ENCODE assay signal across 15 cellular contexts in genomic region chr14:51540364-51540763, GRCh38.
DNase-seq lines count a peak whose midpoint lies in the region; ATAC-seq, FAIRE-seq and TF ChIP-seq lines count a peak whose summit lies in the region.
"Had no signal": no experiment of that assay in that cellular context is flagged by ENCODE, and none has a peak within 500 bp of the region (broad histone marks: within the 10 kb centered on the region; RNA-seq: fewer than 3 reads in every experiment).

No MANE protein-coding gene starts in this region.

- H3K27me3 ChIP-seq in SJCRH30: no peaks in the 10 kb centered on the region
- no peaks in the 10 kb centered on the region for H3K27me3 ChIP-seq in neuronal stem cell (ENCODE audit: control insufficient read depth in 3 of 3, insufficient read depth in 3 of 3, low read depth in 1 of 3, low read length in 3 of 3)
- no peaks in the 10 kb centered on the region for H3K27me3 ChIP-seq in pancreas
- H3K27me3 ChIP-seq: vagina had no signal

- ATAC-seq in sciatic nerve (no peak), GM21786 (IDR thresholded peaks at IDR 0.05; ENCODE audit: unreplicated experiment) (no peak), pancreas (no peak)

- H4K8ac ChIP-seq in neuronal stem cell (ENCODE audit: low read depth, low read length): no peak overlapping the region

- H2AK5ac ChIP-seq in neuronal stem cell (ENCODE audit: low read depth, low read length): no peak overlapping the region

- H4K91ac ChIP-seq in neuronal stem cell (ENCODE audit: low read depth, low read length, poor library complexity): no peak overlapping the region

- peak; percentile 75 for DNase-seq in EL
- no peak for DNase-seq in SJCRH30
- DNase-seq in epithelial cell of prostate (ENCODE audit: low read depth, low spot score): no peak
- no peak for DNase-seq in neuronal stem cell (ENCODE audit: low spot score)
- DNase-seq in sciatic nerve (ENCODE audit: low spot score): no peak
- no peak for DNase-seq in pancreas
- no peak for DNase-seq in NCI-H2171 (lab: John Stamatoyannopoulos, UW)
- DNase-seq: activated CD4-positive, alpha-beta memory T cell treated with anti-CD3 and anti-CD28 coated beads for 36 hours; amniotic stem cell; DMS 273 treated with DMSO at 0.1 percent for 48 hours; hippocampal formation; left cardiac atrium; OCI-M1 had no signal

- H2BK5ac ChIP-seq in neuronal stem cell (ENCODE audit: low read length): no peak overlapping the region

- H3K14ac ChIP-seq in neuronal stem cell (ENCODE audit: low read length): no peak overlapping the region

- no peak overlapping the region for H3K4me2 ChIP-seq in neuronal stem cell (ENCODE audit: insufficient read depth, low read length, poor library complexity, severe bottlenecking)

- no CpG with 5 or more reads among the region's 3 CpGs for WGBS in neuronal stem cell (ENCODE audit: extremely low coverage in 2 of 2, insufficient read length in 2 of 2, insufficient replicate concordance in 1 of 2), 2 donors
- WGBS in pancreas, 2 donors: 73 to 85% methylated on average over 3 of the region's 3 CpGs

- H2BK120ac ChIP-seq in neuronal stem cell (ENCODE audit: low read depth, low read length): no peak overlapping the region

- intact Hi-C loops in sciatic nerve (cut with DNase I) (no loop called here), pancreas (cut with DNase I) (no loop called here)

- no peak for TF ChIP-seq CTCF in pancreas (IDR thresholded peaks at IDR 0.05)

- H3K4me3 ChIP-seq in SJCRH30 (no peak overlapping the region), neuronal stem cell (ENCODE audit: low read length in 2 of 2) (no peak overlapping the region), pancreas (no peak overlapping the region)

- H3K23ac ChIP-seq in neuronal stem cell (ENCODE audit: low read depth, low read length, poor library complexity): no peak overlapping the region

- FAIRE-seq in pancreas (lab: Jason Lieb, UNC): no peak

- H3K36me3 ChIP-seq in SJCRH30 (no peaks in the 10 kb centered on the region), neuronal stem cell (replicated peaks in 1 of 2; ENCODE audit: control insufficient read depth in 2 of 2, insufficient read depth in 2 of 2, low read length in 2 of 2) (no peaks in the 10 kb centered on the region), pancreas (no peaks in the 10 kb centered on the region)
- H3K36me3 ChIP-seq: vagina had no signal

- H2BK15ac ChIP-seq in neuronal stem cell (ENCODE audit: low read length): no peak overlapping the region

- H3K79me1 ChIP-seq in neuronal stem cell (ENCODE audit: low read depth, low read length): no peaks in the 10 kb centered on the region

- no peak overlapping the region for H3K9ac ChIP-seq in neuronal stem cell (ENCODE audit: low read depth, low read length, poor library complexity)

- H3K18ac ChIP-seq in neuronal stem cell (ENCODE audit: low read length): no peak overlapping the region

- peak overlapping the region; percentile 58 for H2AFZ ChIP-seq in neuronal stem cell (ENCODE audit: low read length)

- H3K9me3 ChIP-seq in SJCRH30 (replicated peaks) (0 out of 2 replicates have a peak, but pooled peaks cover under 1% of the 10 kb centered on the region), neuronal stem cell (replicated peaks in 1 of 2; ENCODE audit: control insufficient read depth in 2 of 2, insufficient read depth in 1 of 2, low read depth in 1 of 2, low read length in 2 of 2) (peaks cover 0 to 6% of the 10 kb centered on the region in 2 donors), pancreas (no peaks in the 10 kb centered on the region)
- H3K9me3 ChIP-seq: vagina had no signal

- H3K4ac ChIP-seq in neuronal stem cell (ENCODE audit: low read length): no peak overlapping the region

- no peak overlapping the region for H2BK12ac ChIP-seq in neuronal stem cell (ENCODE audit: low read length)

- H3K27ac ChIP-seq in SJCRH30 (peak overlapping the region; percentile 94), epithelial cell of prostate (peak overlapping the region; percentile 98), neuronal stem cell (replicated peaks; ENCODE audit: low read length) (no peak overlapping the region), pancreas (no peak overlapping the region)
- H3K27ac ChIP-seq: vagina had no signal

- H3K4me1 ChIP-seq in SJCRH30: peaks cover 23% of the 10 kb centered on the region
- H3K4me1 ChIP-seq in neuronal stem cell (ENCODE audit: control insufficient read depth in 2 of 2, insufficient read depth in 1 of 2, low read depth in 1 of 2, low read length in 2 of 2): peaks cover 2 to 6% of the 10 kb centered on the region in 2 donors
- no peaks in the 10 kb centered on the region for H3K4me1 ChIP-seq in pancreas

Comparison
In these comparisons a context has a peak if more than half of its experiments do, and no peak if none do; other contexts are left out.
1. H3K27ac ChIP-seq: peak in SJCRH30 (single experiment) and epithelial cell of prostate (single experiment); none in neuronal stem cell (single experiment) and pancreas (0 of 4).